ENCODE assay signal across 25 cellular contexts in the genomic region with DNA sequence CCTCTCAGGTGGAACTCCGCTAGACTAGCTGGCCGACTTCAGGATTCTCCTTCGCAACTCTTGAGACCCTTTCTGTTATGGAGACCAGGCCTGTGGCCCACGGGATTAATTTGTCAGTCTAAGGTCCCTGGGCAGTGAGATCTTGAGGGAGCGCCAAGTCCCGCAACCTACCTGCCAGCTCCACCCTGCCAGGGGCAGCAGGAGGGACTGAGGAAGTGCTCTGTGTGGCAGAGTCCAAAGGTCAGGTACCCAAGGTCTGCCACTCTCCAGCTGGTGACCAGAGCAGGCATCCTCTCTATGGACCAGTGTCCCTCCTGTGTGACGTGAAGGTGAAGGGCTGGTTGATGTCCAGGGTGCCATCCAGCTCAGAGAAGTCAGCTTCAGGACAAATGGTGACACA. TPM values are rescaled to one million over a fixed set of nuclear protein-coding genes. Genes with fewer than 3 reads are reported as not detected.
"Had no signal": no experiment of that assay in that cellular context is flagged by ENCODE, and none has a peak within 500 bp of the region (broad histone marks: within the 10 kb centered on the region; RNA-seq: fewer than 3 reads in every experiment).

No MANE protein-coding gene starts in this region.

- H3K4me3 ChIP-seq: esophagus muscularis mucosa, hepatocyte, stomach, thoracic aorta had no signal

- H3K9me3 ChIP-seq: esophagus muscularis mucosa, thoracic aorta had no signal

- FAIRE-seq: endometrium, kidney had no signal

- ATAC-seq: left cardiac atrium; left ventricle myocardium superior; natural killer cell; sciatic nerve; stimulated activated naive B cell treated with anti-CD40 and anti-IgM and Interleukin-4, amounts not matched to agents 10 μg/mL and 1 μg/mL and 100 μg/mL, for 72 hours had no signal

- DNase-seq: effector memory CD4-positive, alpha-beta T cell; kidney; left cardiac atrium; left ventricle myocardium superior; natural killer cell; stimulated activated CD4-positive, alpha-beta T cell treated with anti-CD3 and anti-CD28 coated beads, Interleukin-2, amount 100 ng/mL, for 24 hours; stimulated activated CD4-positive, alpha-beta T cell treated with anti-CD3 and anti-CD28 coated beads, Interleukin-4, amount 100 ng/mL, for 4 hours; stimulated activated naive B cell treated with anti-CD40 and anti-IgM and Interleukin-4, amounts not matched to agents 10 μg/mL and 1 μg/mL and 100 μg/mL, for 72 hours; stomach; substantia nigra; trophoblast cell had no signal

- H3K27ac ChIP-seq: epithelial cell of prostate, esophagus muscularis mucosa, hepatocyte, stomach, thoracic aorta had no signal

- H3K27me3 ChIP-seq: hepatocyte had no signal

- H3K36me3 ChIP-seq: esophagus muscularis mucosa, stomach, thoracic aorta had no signal

RNA-seq across cellular contexts. Expression of a gene that starts 4.3 kb away (rescaled TPM):
- total RNA-seq: esophagus muscularis mucosa, fibroblast of villous mesenchyme, hepatocyte, kidney, left cardiac atrium, left ventricle myocardium superior, lung microvascular endothelial cell, mucosa of gallbladder, myocyte, natural killer cell, osteoblast, pulmonary artery endothelial cell, sciatic nerve, skeletal muscle tissue, stomach, thoracic aorta, urinary bladder had no signal
- polyA plus RNA-seq: hepatocyte, stomach, urinary bladder had no signal

RNA-seq across cellular contexts. Expression of a gene that starts 45.7 kb away (rescaled TPM):
- total RNA-seq: fibroblast of villous mesenchyme, myocyte, natural killer cell, osteoblast, pulmonary artery endothelial cell had no signal
